In genomic region chr22:50014655-50015401, GRCh38 we compare ENCODE assay signal across 16 cellular contexts. TPM values are rescaled to one million over a fixed set of nuclear protein-coding genes. Genes with fewer than 3 reads are reported as not detected.
A peak's percentile ranks its signal among the peaks of the same experiment; 100 is the strongest.
DNase-seq lines count a peak whose midpoint lies in the region; ATAC-seq, FAIRE-seq and TF ChIP-seq lines count a peak whose summit lies in the region.
"Had no signal": no experiment of that assay in that cellular context is flagged by ENCODE, and none has a peak within 500 bp of the region (broad histone marks: within the 10 kb centered on the region; RNA-seq: fewer than 3 reads in every experiment).

No MANE protein-coding gene starts in this region.

- DNase-seq in activated T-cell treated with anti-CD3 and anti-CD28 coated beads, Interleukin-2, amount 50 U/mL, for 1 hour: peak; percentile 39
- DNase-seq in activated T-cell treated with anti-CD3 and anti-CD28 coated beads, Interleukin-2, amount 50 U/mL, for 4 hours: no peak
- DNase-seq in LNCaP clone FGC (ENCODE audit: low read depth): no peak
- DNase-seq in left ventricle myocardium superior: peak; percentile 25
- DNase-seq in smooth muscle cell (lab: John Stamatoyannopoulos, UW; ENCODE audit: unreplicated experiment): no peak
- DNase-seq in small intestine: no peak
- no peak for DNase-seq in PC-9
- DNase-seq: erythroblast, GDM1, naive B cell, SHP77 had no signal

- H3K27me3 Mint-ChIP-seq in activated T-cell treated with anti-CD3 and anti-CD28 coated beads, Interleukin-2, amount 50 U/mL, for 4 hours (ENCODE audit: low read depth): peaks cover 9% of the 10 kb centered on the region

- no TSS peak for BruUV-seq in PC-9 (replicated peaks; lab: Mats Ljungman, UMichigan)

- no peaks in the 10 kb centered on the region for H3K36me3 Mint-ChIP-seq in activated T-cell treated with anti-CD3 and anti-CD28 coated beads, Interleukin-2, amount 50 U/mL, for 4 hours (ENCODE audit: insufficient read depth)
- H3K36me3 Mint-ChIP-seq: naive B cell had no signal

- 19% methylated on average over 43 of the region's 91 CpGs for WGBS in smooth muscle cell (ENCODE audit: low lambda C conversion rate)
- WGBS in small intestine, 3 donors: 2 to 5% (median 4%) methylated on average over 63 to 91 of the region's 91 CpGs

- H3F3A ChIP-seq in smooth muscle cell (ENCODE audit: low read depth): peaks cover 4% of the 10 kb centered on the region
- H3F3A ChIP-seq in PC-9 (ENCODE audit: insufficient read depth, low read depth): no peaks in the 10 kb centered on the region; the same call in 1 of the 2 replicates

- H3K4me3 Mint-ChIP-seq in activated T-cell treated with anti-CD3 and anti-CD28 coated beads, Interleukin-2, amount 50 U/mL, for 4 hours: no peak overlapping the region
- H3K4me3 Mint-ChIP-seq: activated T-helper 1 cell treated with anti-CD3 and anti-CD28 coated beads, Interleukin-12 subunit alpha, Interleukin-12 subunit beta, Interleukin-2, Interleukin-4 antibody, amounts not matched to agents 30 ng/mL and 10 ng/mL and 1 ng/mL, durations not matched to agents 14 hours and 24 hours and 36 hours had no signal

- peaks cover 23% of the 10 kb centered on the region for H3K4me1 Mint-ChIP-seq in activated T-cell treated with anti-CD3 and anti-CD28 coated beads, Interleukin-2, amount 50 U/mL, for 4 hours (ENCODE audit: low read depth)

- no peak for ATAC-seq in activated T-cell treated with anti-CD3 and anti-CD28 coated beads, Interleukin-2, amount 50 U/mL, for 4 hours
- ATAC-seq in left ventricle myocardium superior (no peak), HG03280 (IDR thresholded peaks at IDR 0.05; ENCODE audit: unreplicated experiment) (no peak)

- H4K20me1 ChIP-seq in smooth muscle cell (ENCODE audit: low read depth): no peaks in the 10 kb centered on the region
- 0 out of 2 replicates have a peak, but pooled peaks cover 6% of the 10 kb centered on the region for H4K20me1 ChIP-seq in PC-9 (ENCODE audit: insufficient read depth)

- H3K4me2 ChIP-seq in smooth muscle cell (peak overlapping the region; percentile 78), PC-9 (no peak overlapping the region)

- CTCF ChIA-PET in PC-9 (lab: Charles Lee): no interaction called here

- H3K9me2 ChIP-seq in PC-9 (ENCODE audit: insufficient read depth): no peaks in the 10 kb centered on the region

- POLR2A ChIA-PET in PC-9 (lab: Charles Lee; ENCODE audit: unreplicated experiment): no interaction called here

- no peaks in the 10 kb centered on the region for H3K9me3 Mint-ChIP-seq in activated T-cell treated with anti-CD3 and anti-CD28 coated beads, Interleukin-2, amount 50 U/mL, for 4 hours
- H3K9me3 Mint-ChIP-seq: naive B cell had no signal

- intact Hi-C loops in left ventricle myocardium superior (cut with micrococcal nuclease): no loop called here
- intact Hi-C loops in PC-9 (cut with micrococcal nuclease; ENCODE audit: unreplicated experiment): no loop called here

- H2AFZ ChIP-seq in smooth muscle cell (ENCODE audit: low read depth): no peak overlapping the region
- no peak overlapping the region for H2AFZ ChIP-seq in PC-9

- no peaks in the 10 kb centered on the region for H3K79me2 ChIP-seq in smooth muscle cell (ENCODE audit: low read depth)
- no peaks in the 10 kb centered on the region for H3K79me2 ChIP-seq in PC-9 (ENCODE audit: low read depth)

- H3K27ac ChIP-seq in smooth muscle cell (ENCODE audit: low read depth) (no peak overlapping the region), small intestine (ENCODE audit: low read depth in 1 of 2, low read length in 1 of 2) (no peak overlapping the region), PC-9 (no peak overlapping the region)
- H3K27ac ChIP-seq: breast epithelium had no signal

- no peaks in the 10 kb centered on the region for H3K36me3 ChIP-seq in smooth muscle cell (ENCODE audit: low read depth)
- no peaks in the 10 kb centered on the region for H3K36me3 ChIP-seq in small intestine (ENCODE audit: control insufficient read depth in 2 of 2, insufficient read depth in 2 of 2, low read length in 2 of 2)
- H3K36me3 ChIP-seq in PC-9 (ENCODE audit: low read depth): no peaks in the 10 kb centered on the region
- H3K36me3 ChIP-seq: breast epithelium had no signal

- TF ChIP-seq CTCF in LNCaP clone FGC (IDR thresholded peaks at IDR 0.05; ENCODE audit: control insufficient read depth, extremely low read depth, insufficient read depth) (0 out of 2 replicates have a peak, but pooled peaks have one; percentile 5), smooth muscle cell (IDR thresholded peaks at IDR 0.05; ENCODE audit: borderline replicate concordance, insufficient read depth, poor library complexity, severe bottlenecking) (no peak), PC-9 (conservative IDR thresholded peaks at IDR 0.05) (no peak)

- H3K27me3 ChIP-seq in smooth muscle cell (ENCODE audit: low read depth) (peaks cover 55% of the 10 kb centered on the region), small intestine (ENCODE audit: control insufficient read depth in 2 of 2, insufficient read depth in 2 of 2, low read length in 2 of 2) (peaks cover 24 to 30% of the 10 kb centered on the region in 2 donors), PC-9 (ENCODE audit: insufficient read depth, low read depth) (peaks cover 51% of the 10 kb centered on the region)

- H3K9ac ChIP-seq in smooth muscle cell (ENCODE audit: low read depth): no peak overlapping the region

- H3K4me3 ChIP-seq in LNCaP clone FGC (ENCODE audit: low read depth, low read length) (no peak overlapping the region), smooth muscle cell (peak overlapping the region; percentile 23), small intestine (ENCODE audit: low read depth in 1 of 2, low read length in 2 of 2) (no peak overlapping the region), PC-9 (no peak overlapping the region)

- H3K9me3 ChIP-seq in smooth muscle cell (replicated peaks; ENCODE audit: low read depth): no peaks in the 10 kb centered on the region
- H3K9me3 ChIP-seq in small intestine (ENCODE audit: control insufficient read depth, low read depth): no peaks in the 10 kb centered on the region
- no peaks in the 10 kb centered on the region for H3K9me3 ChIP-seq in PC-9 (ENCODE audit: insufficient read depth, low read depth)
- H3K9me3 ChIP-seq: breast epithelium had no signal

- H3K4me1 ChIP-seq in smooth muscle cell (ENCODE audit: low read depth): peaks cover 5% of the 10 kb centered on the region
- no peaks in the 10 kb centered on the region for H3K4me1 ChIP-seq in small intestine (ENCODE audit: control insufficient read depth in 2 of 2, insufficient read depth in 1 of 2, low read depth in 1 of 2, low read length in 1 of 2)
- 0 out of 2 replicates have a peak, but pooled peaks cover 3% of the 10 kb centered on the region for H3K4me1 ChIP-seq in PC-9 (replicated peaks; ENCODE audit: insufficient read depth)

- FAIRE-seq in small intestine (lab: Jason Lieb, UNC): no peak

RNA-seq across cellular contexts. Expression of gene IL17REL, which starts 2.3 kb away (rescaled TPM):
- under 1 TPM; 0.08 to 0.24 (median 0.13) TPM for total RNA-seq in activated T-cell treated with anti-CD3 and anti-CD28 coated beads, Interleukin-2, amount 50 U/mL, for 4 hours
- total RNA-seq in left ventricle myocardium superior (not detected), smooth muscle cell (0.04 TPM in 1 of 2 replicates, not detected in the other), PC-9 (2021) (not detected in 2 replicates)
- polyA plus RNA-seq in smooth muscle cell (not detected in 2 replicates), small intestine (under 1 TPM in 2 of 3 donors, not detected in 1; 0.27 to 0.49 TPM)
- total RNA-seq: activated T-helper 1 cell treated with anti-CD3 and anti-CD28 coated beads, Interleukin-12 subunit alpha, Interleukin-12 subunit beta, Interleukin-2, Interleukin-4 antibody, amounts not matched to agents 30 ng/mL and 10 ng/mL and 1 ng/mL, durations not matched to agents 14 hours and 24 hours and 36 hours; breast epithelium; NCI-H460; skeletal muscle tissue had no signal

RNA-seq across cellular contexts. Expression of gene TTLL8, which starts 43.3 kb away (rescaled TPM):
- total RNA-seq in activated T-cell treated with anti-CD3 and anti-CD28 coated beads, Interleukin-2, amount 50 U/mL, for 4 hours: not detected
- total RNA-seq in left ventricle myocardium superior: not detected
- not detected in 2 replicates for total RNA-seq in smooth muscle cell
- polyA plus RNA-seq in smooth muscle cell: 0.10 TPM in 1 of 2 replicates, not detected in the other
- not detected for polyA plus RNA-seq in small intestine
- total RNA-seq in PC-9 (2021): not detected in 2 replicates
- total RNA-seq: activated T-helper 1 cell treated with anti-CD3 and anti-CD28 coated beads, Interleukin-12 subunit alpha, Interleukin-12 subunit beta, Interleukin-2, Interleukin-4 antibody, amounts not matched to agents 30 ng/mL and 10 ng/mL and 1 ng/mL, durations not matched to agents 14 hours and 24 hours and 36 hours; breast epithelium; NCI-H460; skeletal muscle tissue had no signal

RNA-seq across cellular contexts. Expression of gene PIM3, which starts 54.3 kb away (rescaled TPM):
- 100 to 1,000 TPM; 426 to 498 (median 461) TPM for total RNA-seq in activated T-cell treated with anti-CD3 and anti-CD28 coated beads, Interleukin-2, amount 50 U/mL, for 4 hours
- total RNA-seq in left ventricle myocardium superior (65.1 TPM), smooth muscle cell (19.1 and 20.1 TPM in 2 replicates), PC-9 (2021) (67.0 and 84.8 TPM in 2 replicates)
- polyA plus RNA-seq in smooth muscle cell (43.3 and 51.9 TPM in 2 replicates), small intestine (10 to 100 TPM; 35.7 to 72.2 (median 49.4) TPM)

Comparison
In these comparisons a context has a peak if more than half of its experiments do, and no peak if none do; other contexts are left out.
1. DNase-seq: peak in activated T-cell treated with anti-CD3 and anti-CD28 coated beads, Interleukin-2, amount 50 U/mL, for 1 hour (single experiment) and left ventricle myocardium superior (single experiment); none in activated T-cell treated with anti-CD3 and anti-CD28 coated beads, Interleukin-2, amount 50 U/mL, for 4 hours (single experiment), LNCaP clone FGC (single experiment), smooth muscle cell (single experiment), small intestine (single experiment) and PC-9 (0 of 2).